10 cellular contexts compared by ENCODE assay signal in genomic region chr6:156662025-156662445, GRCh38.
DNase-seq lines count a peak whose midpoint lies in the region; ATAC-seq and TF ChIP-seq lines count a peak whose summit lies in the region.
"Had no signal": no experiment of that assay in that cellular context is flagged by ENCODE, and none has a peak within 500 bp of the region (broad histone marks: within the 10 kb centered on the region; RNA-seq: fewer than 3 reads in every experiment).

No MANE protein-coding gene starts in this region.

- no peak for ATAC-seq in HG03108 (IDR thresholded peaks at IDR 0.05; ENCODE audit: unreplicated experiment)
- no peak for ATAC-seq in GM18870 (IDR thresholded peaks at IDR 0.05; ENCODE audit: unreplicated experiment)

- peak; percentile 18 for DNase-seq in activated CD4-positive, alpha-beta memory T cell treated with anti-CD3 and anti-CD28 coated beads for 36 hours
- no peak for DNase-seq in activated CD4-positive, alpha-beta memory T cell treated with anti-CD3 and anti-CD28 coated beads, Interleukin-2, amount 10 ng/mL, durations not matched to agents 7 days and 5 days
- DNase-seq in OCI-M1 (lab: John Stamatoyannopoulos, UW) (peak; percentile 53), fibroblast of pulmonary artery (ENCODE audit: low read depth) (no peak), kidney glomerular epithelial cell (lab: John Stamatoyannopoulos, UW) (no peak)
- peak in 2 of 3 experiments; percentile 19 to 36 for DNase-seq in stimulated activated CD4-positive, alpha-beta T cell treated with anti-CD3 and anti-CD28 coated beads, TNF-alpha, amount 100 ng/mL, for 4 hours (ENCODE audit: low read depth in 3 of 3)
- DNase-seq: COR-L47, T-helper 9 cell had no signal

- intact Hi-C loops in activated CD4-positive, alpha-beta memory T cell treated with anti-CD3 and anti-CD28 coated beads for 36 hours (cut with micrococcal nuclease): no loop called here

- peaks cover 14% of the 10 kb centered on the region for H3K4me1 Mint-ChIP-seq in activated CD4-positive, alpha-beta memory T cell treated with anti-CD3 and anti-CD28 coated beads for 36 hours (ENCODE audit: low read depth)
- peaks cover 13% of the 10 kb centered on the region for H3K4me1 Mint-ChIP-seq in activated CD4-positive, alpha-beta memory T cell treated with anti-CD3 and anti-CD28 coated beads, Interleukin-2, amount 10 ng/mL, durations not matched to agents 7 days and 5 days

- TF ChIP-seq CTCF in fibroblast of pulmonary artery (IDR thresholded peaks at IDR 0.05; ENCODE audit: low read length, missing control alignments): peak; percentile 16

- peaks cover 6% of the 10 kb centered on the region for H3K27me3 Mint-ChIP-seq in activated CD4-positive, alpha-beta memory T cell treated with anti-CD3 and anti-CD28 coated beads for 36 hours
- H3K27me3 Mint-ChIP-seq in activated CD4-positive, alpha-beta memory T cell treated with anti-CD3 and anti-CD28 coated beads, Interleukin-2, amount 10 ng/mL, durations not matched to agents 7 days and 5 days: peaks cover 20% of the 10 kb centered on the region

- POLR2A ChIA-PET in activated CD4-positive, alpha-beta memory T cell treated with anti-CD3 and anti-CD28 coated beads for 36 hours (lab: Charles Lee): no interaction called here
- POLR2A ChIA-PET in activated CD4-positive, alpha-beta memory T cell treated with anti-CD3 and anti-CD28 coated beads, Interleukin-2, amount 10 ng/mL, durations not matched to agents 7 days and 5 days (lab: Charles Lee): no interaction called here

- CTCF ChIA-PET in activated CD4-positive, alpha-beta memory T cell treated with anti-CD3 and anti-CD28 coated beads for 36 hours (lab: Charles Lee): no interaction called here
- CTCF ChIA-PET in activated CD4-positive, alpha-beta memory T cell treated with anti-CD3 and anti-CD28 coated beads, Interleukin-2, amount 10 ng/mL, durations not matched to agents 7 days and 5 days (lab: Charles Lee): no interaction called here

- H3K36me3 Mint-ChIP-seq in activated CD4-positive, alpha-beta memory T cell treated with anti-CD3 and anti-CD28 coated beads for 36 hours: no peaks in the 10 kb centered on the region
- no peaks in the 10 kb centered on the region for H3K36me3 Mint-ChIP-seq in activated CD4-positive, alpha-beta memory T cell treated with anti-CD3 and anti-CD28 coated beads, Interleukin-2, amount 10 ng/mL, durations not matched to agents 7 days and 5 days (ENCODE audit: low read depth)

- H3K9me3 Mint-ChIP-seq in activated CD4-positive, alpha-beta memory T cell treated with anti-CD3 and anti-CD28 coated beads for 36 hours: no peaks in the 10 kb centered on the region
- H3K9me3 Mint-ChIP-seq in activated CD4-positive, alpha-beta memory T cell treated with anti-CD3 and anti-CD28 coated beads, Interleukin-2, amount 10 ng/mL, durations not matched to agents 7 days and 5 days: no peaks in the 10 kb centered on the region

- H3K4me3 ChIP-seq in fibroblast of pulmonary artery (replicated peaks; ENCODE audit: low read depth, low read length): no peak overlapping the region

- no peak overlapping the region for H3K27ac Mint-ChIP-seq in activated CD4-positive, alpha-beta memory T cell treated with anti-CD3 and anti-CD28 coated beads for 36 hours
- H3K27ac Mint-ChIP-seq in activated CD4-positive, alpha-beta memory T cell treated with anti-CD3 and anti-CD28 coated beads, Interleukin-2, amount 10 ng/mL, durations not matched to agents 7 days and 5 days: no peak overlapping the region

- no peak overlapping the region for H3K4me3 Mint-ChIP-seq in activated CD4-positive, alpha-beta memory T cell treated with anti-CD3 and anti-CD28 coated beads for 36 hours
- no peak overlapping the region for H3K4me3 Mint-ChIP-seq in activated CD4-positive, alpha-beta memory T cell treated with anti-CD3 and anti-CD28 coated beads, Interleukin-2, amount 10 ng/mL, durations not matched to agents 7 days and 5 days

Comparison
In these comparisons a context has a peak if more than half of its experiments do, and no peak if none do; other contexts are left out.
1. DNase-seq: peak in activated CD4-positive, alpha-beta memory T cell treated with anti-CD3 and anti-CD28 coated beads for 36 hours (single experiment), OCI-M1 (single experiment) and stimulated activated CD4-positive, alpha-beta T cell treated with anti-CD3 and anti-CD28 coated beads, TNF-alpha, amount 100 ng/mL, for 4 hours (2 of 3); none in activated CD4-positive, alpha-beta memory T cell treated with anti-CD3 and anti-CD28 coated beads, Interleukin-2, amount 10 ng/mL, durations not matched to agents 7 days and 5 days (single experiment), fibroblast of pulmonary artery (single experiment) and kidney glomerular epithelial cell (single experiment).